Comparison of ENCODE assay signal across 13 cellular contexts in the genomic region with DNA sequence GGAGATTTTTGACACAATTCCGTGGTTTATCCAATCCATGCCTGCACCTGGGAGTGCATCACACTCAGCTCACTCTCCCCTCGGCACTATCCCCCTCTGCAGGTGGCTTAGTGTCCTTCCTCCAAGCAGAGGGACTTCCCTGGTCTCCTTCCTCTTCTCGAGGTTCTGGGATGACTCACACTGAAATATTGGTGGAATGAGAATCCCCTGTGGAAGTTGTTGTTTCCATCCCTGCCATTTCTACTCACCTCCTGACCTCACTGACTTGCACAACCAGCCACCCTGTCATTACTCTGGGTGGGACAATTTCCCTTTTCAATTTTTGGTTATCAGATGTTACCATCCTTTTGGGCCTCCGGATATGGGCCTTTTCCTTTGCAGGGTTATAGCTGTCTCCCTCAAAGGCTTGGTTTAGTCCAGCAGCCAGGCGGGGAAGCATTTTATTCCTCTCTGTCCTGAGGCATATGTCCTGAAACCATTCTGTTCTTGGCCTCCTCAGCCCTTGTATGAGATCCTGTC. TPM values are rescaled to one million over a fixed set of nuclear protein-coding genes. Genes with fewer than 3 reads are reported as not detected.
DNase-seq lines count a peak whose midpoint lies in the region; ATAC-seq and TF ChIP-seq lines count a peak whose summit lies in the region.
"Had no signal": no experiment of that assay in that cellular context is flagged by ENCODE, and none has a peak within 500 bp of the region (broad histone marks: within the 10 kb centered on the region; RNA-seq: fewer than 3 reads in every experiment).

No MANE protein-coding gene starts in this region.

- H3K36me3 ChIP-seq in cardiac muscle cell: no peaks in the 10 kb centered on the region
- no peaks in the 10 kb centered on the region for H3K36me3 ChIP-seq in gastrocnemius medialis
- no peaks in the 10 kb centered on the region for H3K36me3 ChIP-seq in mucosa of descending colon (ENCODE audit: low read depth)
- H3K36me3 ChIP-seq: SJCRH30 had no signal

- ATAC-seq in gastrocnemius medialis (peak; percentile 55 to 60), HG03095 (IDR thresholded peaks at IDR 0.05; ENCODE audit: unreplicated experiment) (no peak), mucosa of descending colon (no peak), GM21423 (IDR thresholded peaks at IDR 0.05; ENCODE audit: unreplicated experiment) (no peak)

- H3K27me3 ChIP-seq in cardiac muscle cell (no peaks in the 10 kb centered on the region), gastrocnemius medialis (no peaks in the 10 kb centered on the region)
- H3K27me3 ChIP-seq: SJCRH30 had no signal

- intact Hi-C loops in gastrocnemius medialis (cut with DNase I; ENCODE audit: low total_unique reads) (no loop called here), mucosa of descending colon (cut with DNase I, micrococcal nuclease) (no loop called here)

- H3K4me1 ChIP-seq in cardiac muscle cell (ENCODE audit: low read depth) (peaks cover 43% of the 10 kb centered on the region), gastrocnemius medialis (peaks cover 49 to 53% of the 10 kb centered on the region in 2 donors), mucosa of descending colon (ENCODE audit: low read depth) (no peaks in the 10 kb centered on the region)
- H3K4me1 ChIP-seq: SJCRH30 had no signal

- H3K27ac ChIP-seq in cardiac muscle cell (no peak overlapping the region), gastrocnemius medialis (peak overlapping the region in 3 of 4 donors; percentile 0 to 27 (median 13))
- H3K27ac ChIP-seq: SJCRH30 had no signal

- H3K9me3 ChIP-seq in cardiac muscle cell (ENCODE audit: low read depth) (no peaks in the 10 kb centered on the region), gastrocnemius medialis (no peaks in the 10 kb centered on the region), mucosa of descending colon (no peaks in the 10 kb centered on the region)
- H3K9me3 ChIP-seq: SJCRH30 had no signal

- TF ChIP-seq POLR2A in gastrocnemius medialis (IDR thresholded peaks at IDR 0.05): no peak

- no peak overlapping the region for H3K4me3 ChIP-seq in WI38 (ENCODE audit: low read depth, low read length)
- no peak overlapping the region for H3K4me3 ChIP-seq in cardiac muscle cell
- no peak overlapping the region for H3K4me3 ChIP-seq in gastrocnemius medialis
- no peak overlapping the region for H3K4me3 ChIP-seq in mucosa of descending colon
- H3K4me3 ChIP-seq: SJCRH30 had no signal

- TF ChIP-seq CTCF in WI38 (IDR thresholded peaks at IDR 0.05; ENCODE audit: low read depth, low read length) (peak; percentile 28; the same call in 1 of the 2 replicates), cardiac muscle cell (IDR thresholded peaks at IDR 0.05; ENCODE audit: low read depth, low read length) (peak; percentile 24), gastrocnemius medialis (IDR thresholded peaks at IDR 0.05 in 4 of 5, conservative IDR thresholded peaks at IDR 0.05 in 1 of 5) (no peak), mucosa of descending colon (IDR thresholded peaks at IDR 0.05) (no peak)

- in situ Hi-C loops in gastrocnemius medialis (cut with MboI; ENCODE audit: low sequenced_read_pairs in 4 of 4): no loop called here

- DNase-seq in H4 (ENCODE audit: low spot score): peak; percentile 51
- peak in 1 of 2 donors; percentile 56 for DNase-seq in cardiac muscle cell (ENCODE audit: low read depth in 1 of 2, low spot score in 1 of 2)
- no peak for DNase-seq in gastrocnemius medialis
- no peak for DNase-seq in NCI-H2107 (lab: John Stamatoyannopoulos, UW)
- no peak for DNase-seq in mucosa of descending colon
- DNase-seq: activated CD8-positive, alpha-beta memory T cell treated with anti-CD3 and anti-CD28 coated beads, Interleukin-2, amount 50 U/mL, for 4 hours; effector CD4-positive, alpha-beta T cell; NCI-H1694; SJCRH30; stimulated activated CD4-positive, alpha-beta T cell treated with anti-CD3 and anti-CD28 coated beads, Interleukin-4, amount 100 ng/mL, for 4 hours had no signal

RNA-seq across cellular contexts. Expression of gene PTPRM, which starts 59.9 kb away (rescaled TPM):
- 17.6 and 37.3 TPM in 2 replicates for total RNA-seq in H4 (2014; rRNA removed; shearing (Covaris generic))
- total RNA-seq in cardiac muscle cell (37.0 and 48.8 TPM in 2 replicates), gastrocnemius medialis (10 to 100 TPM; 52.6 to 79.3 (median 63.8) TPM), mucosa of descending colon (10 to 100 TPM; 15.3 to 41.1 (median 19.6) TPM)
- polyA plus RNA-seq in cardiac muscle cell: 26.5 and 32.2 TPM in 2 replicates

Comparison
In these comparisons a context has a peak if more than half of its experiments do, and no peak if none do; other contexts are left out.
1. CTCF ChIP-seq: peak in WI38 (single experiment) and cardiac muscle cell (single experiment); none in gastrocnemius medialis (0 of 5) and mucosa of descending colon (single experiment).
2. ATAC-seq: peak in gastrocnemius medialis (2 of 2); none in HG03095 (single experiment), mucosa of descending colon (single experiment) and GM21423 (single experiment).